Comparison of ENCODE assay signal across 8 cellular contexts in genomic region chr3:50364573-50365079, GRCh38. TPM values are rescaled to one million over a fixed set of nuclear protein-coding genes. Genes with fewer than 3 reads are reported as not detected.
A peak's percentile ranks its signal among the peaks of the same experiment; 100 is the strongest.
DNase-seq lines count a peak whose midpoint lies in the region; ATAC-seq, FAIRE-seq and TF ChIP-seq lines count a peak whose summit lies in the region.

No MANE protein-coding gene starts in this region.

- peaks cover 13% of the 10 kb centered on the region; the same call in 1 of the 2 replicates for H3K27me3 ChIP-seq in H7 (ENCODE audit: control insufficient read depth, insufficient read depth, low read length)
- no peaks in the 10 kb centered on the region for H3K27me3 ChIP-seq in hepatocyte

- intact Hi-C loops in activated B cell treated with CpG ODN at 0.5 μM for 24 hours (cut with micrococcal nuclease): loop anchor here (1.0 kb wide), 3 partner anchors 14 to 252 kb away; partner anchors contain the start of genes CYB561D2 and NPRL2

- H3K9me3 Mint-ChIP-seq in activated B cell treated with CpG ODN at 0.5 μM for 24 hours: no peaks in the 10 kb centered on the region
- no peaks in the 10 kb centered on the region for H3K9me3 Mint-ChIP-seq in stimulated activated effector memory CD8-positive, alpha-beta T cell treated with anti-CD3 and anti-CD28 coated beads, Interleukin-12 subunit alpha, Interleukin-12 subunit beta, amount 100 ng/mL, for 72 hours

- H4K20me1 ChIP-seq in hepatocyte (ENCODE audit: insufficient read depth, poor library complexity, severe bottlenecking): no peaks in the 10 kb centered on the region

- TF ChIP-seq CTCF in activated B cell treated with CpG ODN at 0.5 μM for 24 hours (IDR thresholded peaks at IDR 0.05) (no peak), hepatocyte (IDR thresholded peaks at IDR 0.05; ENCODE audit: poor library complexity) (no peak)

- POLR2A ChIA-PET in activated B cell treated with CpG ODN at 0.5 μM for 24 hours (lab: Charles Lee): interaction anchor here (0.7 to 2.1 kb wide), 9 partner anchors 8 to 434 kb away, joined by 3 to 21 read pairs (median 4); partner anchors contain the start of genes CYB561D2, NPRL2, RASSF1 and TUSC2

- H3K27ac Mint-ChIP-seq in activated B cell treated with CpG ODN at 0.5 μM for 24 hours: no peak overlapping the region
- no peak overlapping the region for H3K27ac Mint-ChIP-seq in stimulated activated effector memory CD8-positive, alpha-beta T cell treated with anti-CD3 and anti-CD28 coated beads, Interleukin-12 subunit alpha, Interleukin-12 subunit beta, amount 100 ng/mL, for 72 hours

- H3K36me3 ChIP-seq in H7 (replicated peaks; ENCODE audit: control insufficient read depth, insufficient read depth, low read length): no peaks in the 10 kb centered on the region
- H3K36me3 ChIP-seq in hepatocyte (replicated peaks; ENCODE audit: insufficient read depth, low read depth): no peaks in the 10 kb centered on the region

- H2AFZ ChIP-seq in hepatocyte: peak overlapping the region; percentile 88

- 7% methylated on average over 42 of the region's 48 CpGs for WGBS in hepatocyte (ENCODE audit: low lambda C conversion rate, missing lambda C conversion rate)

- H3K9me2 ChIP-seq in hepatocyte (replicated peaks; ENCODE audit: insufficient read depth): no peaks in the 10 kb centered on the region

- no peaks in the 10 kb centered on the region for H3K79me2 ChIP-seq in hepatocyte

- no peaks in the 10 kb centered on the region for H3K9me3 ChIP-seq in hepatocyte (ENCODE audit: low read depth)

- H3K27me3 Mint-ChIP-seq in activated B cell treated with CpG ODN at 0.5 μM for 24 hours: peaks cover 2% of the 10 kb centered on the region

- DNase-seq in H7 (no peak), activated B cell treated with CpG ODN at 0.5 μM for 24 hours (no peak), hepatocyte (ENCODE audit: low spot score) (peak; percentile 58), RCC 7860 (ENCODE audit: low spot score) (no peak), GM03348 (ENCODE audit: low spot score) (no peak), NCI-H69 (lab: John Stamatoyannopoulos, UW) (no peak), OCI-M2 (lab: John Stamatoyannopoulos, UW; ENCODE audit: unreplicated experiment) (no peak)
- no peak for DNase-seq in stimulated activated effector memory CD8-positive, alpha-beta T cell treated with anti-CD3 and anti-CD28 coated beads, Interleukin-12 subunit alpha, Interleukin-12 subunit beta, amount 100 ng/mL, for 72 hours (ENCODE audit: low spot score in 2 of 2)

- CTCF ChIA-PET in activated B cell treated with CpG ODN at 0.5 μM for 24 hours (lab: Charles Lee): interaction anchor here (1.2 kb wide), 1 partner anchor 177 kb away, joined by 4 read pairs; no protein-coding TSS in a partner anchor

- no peaks in the 10 kb centered on the region for H3K36me3 Mint-ChIP-seq in activated B cell treated with CpG ODN at 0.5 μM for 24 hours (ENCODE audit: low read depth)
- peaks cover 5% of the 10 kb centered on the region for H3K36me3 Mint-ChIP-seq in stimulated activated effector memory CD8-positive, alpha-beta T cell treated with anti-CD3 and anti-CD28 coated beads, Interleukin-12 subunit alpha, Interleukin-12 subunit beta, amount 100 ng/mL, for 72 hours

- ATAC-seq in activated B cell treated with CpG ODN at 0.5 μM for 24 hours (ENCODE audit: low read depth): peak; percentile 23
- peak; percentile 36 for ATAC-seq in stimulated activated effector memory CD8-positive, alpha-beta T cell treated with anti-CD3 and anti-CD28 coated beads, Interleukin-12 subunit alpha, Interleukin-12 subunit beta, amount 100 ng/mL, for 72 hours

- no peak for FAIRE-seq in RCC 7860 (lab: Jason Lieb, UNC)

- H3K4me3 Mint-ChIP-seq in activated B cell treated with CpG ODN at 0.5 μM for 24 hours: peak overlapping the region; percentile 85
- H3K4me3 Mint-ChIP-seq in stimulated activated effector memory CD8-positive, alpha-beta T cell treated with anti-CD3 and anti-CD28 coated beads, Interleukin-12 subunit alpha, Interleukin-12 subunit beta, amount 100 ng/mL, for 72 hours: peak overlapping the region; percentile 79

- H3K4me2 ChIP-seq in hepatocyte: peak overlapping the region; percentile 93

- no peaks in the 10 kb centered on the region for H3K4me1 ChIP-seq in hepatocyte (ENCODE audit: insufficient read depth)

- H3K4me1 Mint-ChIP-seq in activated B cell treated with CpG ODN at 0.5 μM for 24 hours: peaks cover 24% of the 10 kb centered on the region
- H3K4me1 Mint-ChIP-seq in stimulated activated effector memory CD8-positive, alpha-beta T cell treated with anti-CD3 and anti-CD28 coated beads, Interleukin-12 subunit alpha, Interleukin-12 subunit beta, amount 100 ng/mL, for 72 hours: peaks cover 47% of the 10 kb centered on the region

- H3K27ac ChIP-seq in hepatocyte: peak overlapping the region; percentile 52

- peak overlapping the region; percentile 63 for H3K4me3 ChIP-seq in H7 (ENCODE audit: insufficient read depth, low read depth, low read length)
- H3K4me3 ChIP-seq in hepatocyte: peak overlapping the region; percentile 37

RNA-seq across cellular contexts. Expression of gene TMEM115, which starts 5.3 kb away (rescaled TPM):
- 33.1 and 38.7 TPM in 2 replicates for total RNA-seq in H7 (2014; rRNA removed; shearing (Covaris generic))
- total RNA-seq in activated B cell treated with CpG ODN at 0.5 μM for 24 hours (18.7 and 19.6 TPM in 2 replicates), hepatocyte (49.3 and 63.0 TPM in 2 replicates)
- polyA plus RNA-seq in hepatocyte: 64.5 and 69.9 TPM in 2 replicates

RNA-seq across cellular contexts. Expression of gene CYB561D2, which starts 14.0 kb away (rescaled TPM):
- total RNA-seq in H7 (2014; rRNA removed; shearing (Covaris generic)): 19.0 and 20.0 TPM in 2 replicates
- total RNA-seq in activated B cell treated with CpG ODN at 0.5 μM for 24 hours (22.9 and 26.0 TPM in 2 replicates), hepatocyte (31.0 and 37.3 TPM in 2 replicates)
- polyA plus RNA-seq in hepatocyte: 40.5 and 46.9 TPM in 2 replicates

RNA-seq across cellular contexts. Expression of gene NPRL2, which starts 14.1 kb away (rescaled TPM):
- total RNA-seq in H7 (2014; rRNA removed; shearing (Covaris generic)): 41.1 and 41.6 TPM in 2 replicates
- 23.6 and 26.4 TPM in 2 replicates for total RNA-seq in activated B cell treated with CpG ODN at 0.5 μM for 24 hours
- total RNA-seq in hepatocyte: 22.3 and 23.5 TPM in 2 replicates
- polyA plus RNA-seq in hepatocyte: 27.0 and 34.6 TPM in 2 replicates

RNA-seq across cellular contexts. Expression of gene ZMYND10, which starts 19.1 kb away (rescaled TPM):
- 1.1 and 1.3 TPM in 2 replicates for total RNA-seq in H7 (2014; rRNA removed; shearing (Covaris generic))
- total RNA-seq in activated B cell treated with CpG ODN at 0.5 μM for 24 hours (0.61 and 0.64 TPM in 2 replicates), hepatocyte (0.20 and 0.44 TPM in 2 replicates)
- polyA plus RNA-seq in hepatocyte: 0.18 and 0.77 TPM in 2 replicates

RNA-seq across cellular contexts. Expression of gene RASSF1, which starts 24.0 kb away (rescaled TPM):
- 11.4 and 16.7 TPM in 2 replicates for total RNA-seq in H7 (2014; rRNA removed; shearing (Covaris generic))
- total RNA-seq in activated B cell treated with CpG ODN at 0.5 μM for 24 hours: 34.0 and 38.0 TPM in 2 replicates
- total RNA-seq in hepatocyte: 11.3 and 13.4 TPM in 2 replicates
- polyA plus RNA-seq in hepatocyte: 22.9 and 30.1 TPM in 2 replicates
